18 cellular contexts compared by ENCODE assay signal in the genomic region with DNA sequence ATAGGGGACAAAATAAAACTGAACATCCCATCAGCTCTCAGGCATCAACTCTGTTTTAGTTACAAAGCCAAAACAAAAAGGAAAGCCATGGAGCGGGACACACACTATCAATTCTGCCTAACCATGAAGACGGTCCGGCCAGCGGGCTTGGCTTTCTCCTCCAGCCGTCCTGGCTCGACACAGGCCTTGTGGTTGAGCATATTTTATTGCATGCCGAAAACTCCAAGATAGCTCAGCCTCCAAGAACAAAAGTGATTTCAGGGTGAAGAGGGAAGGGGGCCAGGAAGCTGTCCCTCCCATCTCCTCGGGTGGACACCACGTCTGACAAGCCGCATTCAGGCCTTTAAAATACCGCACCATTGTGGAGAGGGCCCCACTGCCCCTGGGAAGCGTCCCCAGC. TPM values are rescaled to one million over a fixed set of nuclear protein-coding genes. Genes with fewer than 3 reads are reported as not detected.
DNase-seq lines count a peak whose midpoint lies in the region; ATAC-seq and TF ChIP-seq lines count a peak whose summit lies in the region.
"Had no signal": no experiment of that assay in that cellular context is flagged by ENCODE, and none has a peak within 500 bp of the region (broad histone marks: within the 10 kb centered on the region; RNA-seq: fewer than 3 reads in every experiment).

No MANE protein-coding gene starts in this region.

- H3K36me3 Mint-ChIP-seq in nephron progenitor cell (ENCODE audit: low read depth), result peaks cover 2% of the 10 kb centered on the region

- no peaks in the 10 kb centered on the region for H3K9me3 Mint-ChIP-seq in nephron progenitor cell
- H3K9me3 Mint-ChIP-seq: CD4-positive, alpha-beta T cell; HFFc6 had no signal

- DNase-seq in right atrium auricular region (ENCODE audit: low spot score), result peak; percentile 23
- DNase-seq in left ventricle myocardium superior, result no peak
- DNase-seq in nephron progenitor cell, result no peak
- no peak for DNase-seq in sciatic nerve (ENCODE audit: low spot score)
- DNase-seq in NCI-H146 (lab: John Stamatoyannopoulos, UW), result no peak
- DNase-seq: AML-193; Caco-2; CD4-positive, alpha-beta T cell; GM23248; H7; HFFc6 had no signal

- no peaks in the 10 kb centered on the region for H3K27me3 ChIP-seq in right atrium auricular region

- peaks cover 9% of the 10 kb centered on the region for H3K27me3 Mint-ChIP-seq in nephron progenitor cell (ENCODE audit: low read depth, poor library complexity)
- H3K27me3 Mint-ChIP-seq: CD4-positive, alpha-beta T cell had no signal

- H3K4me1 Mint-ChIP-seq in nephron progenitor cell, result peaks cover 32% of the 10 kb centered on the region

- intact Hi-C loops in left ventricle myocardium superior (cut with micrococcal nuclease) (no loop called here), sciatic nerve (cut with DNase I) (no loop called here)

- H3K4me3 Mint-ChIP-seq in nephron progenitor cell, result no peak overlapping the region
- H3K4me3 Mint-ChIP-seq: CD4-positive, alpha-beta T cell; HFFc6 had no signal

- no peak for TF ChIP-seq CTCF in right atrium auricular region (IDR thresholded peaks at IDR 0.05)
- no peak for TF ChIP-seq CTCF in nephron progenitor cell (IDR thresholded peaks at IDR 0.05)

- H3K4me1 ChIP-seq in right atrium auricular region, result no peaks in the 10 kb centered on the region
- H3K4me1 ChIP-seq: A549, Caco-2 had no signal

- peak overlapping the region; percentile 40 for H3K27ac Mint-ChIP-seq in nephron progenitor cell
- H3K27ac Mint-ChIP-seq: CD4-positive, alpha-beta T cell; HFFc6 had no signal

- H3K36me3 ChIP-seq in right atrium auricular region, result no peaks in the 10 kb centered on the region

- ATAC-seq in left ventricle myocardium superior (no peak), sciatic nerve (peak; percentile 41), GM21619 (IDR thresholded peaks at IDR 0.05; ENCODE audit: unreplicated experiment) (no peak), HG02623 (IDR thresholded peaks at IDR 0.05; ENCODE audit: unreplicated experiment) (no peak)
- ATAC-seq: A549, HCT116, HepG2 had no signal

- no peak overlapping the region for H3K4me3 ChIP-seq in right atrium auricular region
- H3K4me3 ChIP-seq: A549, GM23248 had no signal

- H3K9me3 ChIP-seq in right atrium auricular region, result no peaks in the 10 kb centered on the region
- H3K9me3 ChIP-seq: A549, Caco-2 had no signal

- no peak overlapping the region for H3K27ac ChIP-seq in right atrium auricular region
- H3K27ac ChIP-seq: 22Rv1, A549, C4-2B, GM23248 had no signal

RNA-seq across cellular contexts. Expression of a gene that starts 31.2 kb away (rescaled TPM):
- total RNA-seq in right atrium auricular region, result 1 to 10 TPM; 2.8 to 8.0 TPM
- total RNA-seq in left ventricle myocardium superior, result 4.2 TPM
- total RNA-seq in sciatic nerve, result 4.7 TPM
- total RNA-seq: HepG2 had no signal
